10 cellular contexts compared by ENCODE assay signal in the genomic region with DNA sequence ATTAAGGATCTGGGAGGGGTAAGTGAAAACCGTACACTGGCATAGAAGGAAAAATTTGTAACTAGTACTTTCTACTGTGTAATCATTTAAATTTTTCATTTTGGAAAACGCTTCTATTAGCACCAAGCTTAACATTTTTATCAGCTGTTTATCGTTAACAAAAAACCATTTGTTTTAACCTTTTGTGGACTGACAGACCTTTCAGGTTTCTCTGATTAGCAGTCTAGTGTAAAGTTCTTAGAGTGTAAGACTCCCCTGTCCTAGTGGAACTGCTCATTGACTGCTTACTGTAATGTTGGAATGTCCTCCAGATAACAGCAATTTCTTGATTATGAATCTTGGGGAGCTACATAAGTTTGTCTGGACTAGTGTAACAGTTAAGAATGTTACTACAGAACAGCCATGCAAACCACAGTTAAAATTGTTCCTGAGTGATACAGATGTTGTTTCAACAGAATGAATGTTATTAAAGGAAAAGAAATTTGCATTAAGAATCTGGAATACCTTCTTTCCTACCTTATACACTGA. TPM values are rescaled to one million over a fixed set of nuclear protein-coding genes. Genes with fewer than 3 reads are reported as not detected.
DNase-seq lines count a peak whose midpoint lies in the region; ATAC-seq and TF ChIP-seq lines count a peak whose summit lies in the region.
"Had no signal": no experiment of that assay in that cellular context is flagged by ENCODE, and none has a peak within 500 bp of the region (broad histone marks: within the 10 kb centered on the region; RNA-seq: fewer than 3 reads in every experiment).

No MANE protein-coding gene starts in this region.

- CTCF ChIA-PET in AG04449 (lab: Yijun Ruan, JAX), result interaction anchor here (1.2 kb wide), 1 partner anchor 9 kb away, joined by 6 read pairs; no protein-coding TSS in a partner anchor

- H2AFZ ChIP-seq in GM23338, result no peak overlapping the region

- no peaks in the 10 kb centered on the region for H3K9me2 ChIP-seq in GM23338 (ENCODE audit: insufficient read depth)

- peaks cover 19% of the 10 kb centered on the region for H3K4me1 ChIP-seq in GM23338 (ENCODE audit: insufficient read depth)
- peaks cover 0 to 46% (median 22%) of the 10 kb centered on the region in 4 donors for H3K4me1 ChIP-seq in stomach
- peaks cover 20 to 29% (median 25%) of the 10 kb centered on the region in 4 donors for H3K4me1 ChIP-seq in esophagus muscularis mucosa

- H3K27me3 ChIP-seq in GM23338 (ENCODE audit: insufficient read depth) (no peaks in the 10 kb centered on the region), WERI-Rb-1 (ENCODE audit: insufficient read depth, low read depth, severe bottlenecking) (no peaks in the 10 kb centered on the region), stomach (no peaks in the 10 kb centered on the region), esophagus muscularis mucosa (no peaks in the 10 kb centered on the region)
- H3K27me3 ChIP-seq: dorsolateral prefrontal cortex had no signal

- peak overlapping the region; percentile 78 for H3K4me3 Mint-ChIP-seq in GM23338

- no peaks in the 10 kb centered on the region for H3K9me3 Mint-ChIP-seq in GM23338

- H3F3A ChIP-seq in GM23338 (replicated peaks; ENCODE audit: low read depth), result peaks cover 6% of the 10 kb centered on the region; the same call in 1 of the 2 replicates

- TF ChIP-seq POLR2A in stomach (IDR thresholded peaks at IDR 0.05) (no peak), esophagus muscularis mucosa (IDR thresholded peaks at IDR 0.05; ENCODE audit: low read depth) (no peak)

- no peak overlapping the region for H3K27ac Mint-ChIP-seq in GM23338

- no peak for DNase-seq in AG04449 (ENCODE audit: low read depth, low spot score)
- DNase-seq in GM23338 (ENCODE audit: low spot score), result no peak
- DNase-seq in WERI-Rb-1, result no peak
- peak in 1 of 2 donors; percentile 25 for DNase-seq in foreskin fibroblast
- no peak for DNase-seq in stomach
- no peak for DNase-seq in esophagus muscularis mucosa (ENCODE audit: extremely low spot score)
- DNase-seq: dorsolateral prefrontal cortex, Kasumi-1 had no signal

- WGBS in stomach, 5 donors, result 32 to 46% (median 39%) methylated on average over 3 of the region's 3 CpGs
- WGBS in esophagus muscularis mucosa, result 63% methylated on average over 3 of the region's 3 CpGs

- TF ChIP-seq EP300 in stomach (IDR thresholded peaks at IDR 0.05), result no peak
- TF ChIP-seq EP300 in esophagus muscularis mucosa (IDR thresholded peaks at IDR 0.05), result no peak

- peaks cover 3% of the 10 kb centered on the region for H3K27me3 Mint-ChIP-seq in GM23338 (ENCODE audit: insufficient read depth, low read depth, poor library complexity)

- peaks cover 44% of the 10 kb centered on the region for H3K36me3 Mint-ChIP-seq in GM23338 (ENCODE audit: low read depth)

- H3K36me3 ChIP-seq in GM23338 (ENCODE audit: insufficient read depth), result peaks cover 28% of the 10 kb centered on the region
- peaks cover 59% of the 10 kb centered on the region for H3K36me3 ChIP-seq in WERI-Rb-1
- H3K36me3 ChIP-seq in stomach, result no peaks in the 10 kb centered on the region
- H3K36me3 ChIP-seq in esophagus muscularis mucosa, result no peaks in the 10 kb centered on the region

- H3K27ac ChIP-seq in GM23338 (ENCODE audit: low read depth), result no peak overlapping the region
- no peak overlapping the region for H3K27ac ChIP-seq in WERI-Rb-1
- H3K27ac ChIP-seq in stomach, result no peak overlapping the region
- H3K27ac ChIP-seq in esophagus muscularis mucosa (replicated peaks in 1 of 4), result no peak overlapping the region

- peak overlapping the region; percentile 89 for H3K4me2 ChIP-seq in GM23338

- H3K79me2 ChIP-seq in GM23338 (replicated peaks; ENCODE audit: insufficient read depth), result peaks cover 86% of the 10 kb centered on the region

- no peak for ATAC-seq in GM23338
- ATAC-seq in HG02642 (IDR thresholded peaks at IDR 0.05; ENCODE audit: poor library complexity, unreplicated experiment), result no peak
- ATAC-seq in HG03175 (IDR thresholded peaks at IDR 0.05; ENCODE audit: unreplicated experiment), result no peak

- H3K4me3 ChIP-seq in AG04449 (ENCODE audit: low read depth, low read length) (peak overlapping the region; percentile 77), GM23338 (peak overlapping the region; percentile 70), WERI-Rb-1 (ENCODE audit: low read depth, low read length) (peak overlapping the region; percentile 99), foreskin fibroblast (ENCODE audit: low read depth in 1 of 2, low read length in 2 of 2) (peak overlapping the region; percentile 69 to 79), stomach (no peak overlapping the region), esophagus muscularis mucosa (no peak overlapping the region)

- H3K9me3 ChIP-seq in WERI-Rb-1 (ENCODE audit: severe bottlenecking) (no peaks in the 10 kb centered on the region), stomach (no peaks in the 10 kb centered on the region), esophagus muscularis mucosa (no peaks in the 10 kb centered on the region)

- POLR2A ChIA-PET in AG04449 (lab: Yijun Ruan, JAX), result no interaction called here

- intact Hi-C loops in stomach (cut with DNase I; ENCODE audit: low total_unique reads) (no loop called here), esophagus muscularis mucosa (cut with DNase I) (loop anchor here (10.0 kb wide), 1 partner anchor 253 kb away; a partner anchor contains a TSS)

- TF ChIP-seq CTCF in AG04449 (IDR thresholded peaks at IDR 0.05; ENCODE audit: insufficient read depth, low read length, missing control alignments) (no peak), GM23338 (conservative IDR thresholded peaks at IDR 0.05; ENCODE audit: low read depth in 2 of 2) (no peak), WERI-Rb-1 (IDR thresholded peaks at IDR 0.05; ENCODE audit: low read depth, low read length) (no peak), foreskin fibroblast (IDR thresholded peaks at IDR 0.05; ENCODE audit: low read depth, low read length) (no peak), stomach (IDR thresholded peaks at IDR 0.05) (no peak), esophagus muscularis mucosa (IDR thresholded peaks at IDR 0.05) (no peak)

- peaks cover 7% of the 10 kb centered on the region for H4K20me1 ChIP-seq in GM23338 (replicated peaks; ENCODE audit: insufficient read depth)

- H3K4me1 Mint-ChIP-seq in GM23338, result peaks cover 20% of the 10 kb centered on the region

TF ChIP-seq in GM23338, 12 proteins besides CTCF, POLR2A, EP300 and RAD21 (continues in another document):
- TF ChIP-seq, protein P1, sequence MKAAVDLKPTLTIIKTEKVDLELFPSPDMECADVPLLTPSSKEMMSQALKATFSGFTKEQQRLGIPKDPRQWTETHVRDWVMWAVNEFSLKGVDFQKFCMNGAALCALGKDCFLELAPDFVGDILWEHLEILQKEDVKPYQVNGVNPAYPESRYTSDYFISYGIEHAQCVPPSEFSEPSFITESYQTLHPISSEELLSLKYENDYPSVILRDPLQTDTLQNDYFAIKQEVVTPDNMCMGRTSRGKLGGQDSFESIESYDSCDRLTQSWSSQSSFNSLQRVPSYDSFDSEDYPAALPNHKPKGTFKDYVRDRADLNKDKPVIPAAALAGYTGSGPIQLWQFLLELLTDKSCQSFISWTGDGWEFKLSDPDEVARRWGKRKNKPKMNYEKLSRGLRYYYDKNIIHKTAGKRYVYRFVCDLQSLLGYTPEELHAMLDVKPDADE (IDR thresholded peaks at IDR 0.05), result no peak
- TF ChIP-seq JUNB (IDR thresholded peaks at IDR 0.05; ENCODE audit: unreplicated experiment) (no peak), POLR2AphosphoS5 (IDR thresholded peaks at IDR 0.05; ENCODE audit: low read depth) (no peak), NANOG (IDR thresholded peaks at IDR 0.05; ENCODE audit: borderline replicate concordance) (no peak), ZNF114 (CRISPR knock-in tag; IDR thresholded peaks at IDR 0.05) (no peak), EZH2phosphoT487 (IDR thresholded peaks at IDR 0.05; ENCODE audit: unreplicated experiment) (no peak)
- TF ChIP-seq, protein P2, sequence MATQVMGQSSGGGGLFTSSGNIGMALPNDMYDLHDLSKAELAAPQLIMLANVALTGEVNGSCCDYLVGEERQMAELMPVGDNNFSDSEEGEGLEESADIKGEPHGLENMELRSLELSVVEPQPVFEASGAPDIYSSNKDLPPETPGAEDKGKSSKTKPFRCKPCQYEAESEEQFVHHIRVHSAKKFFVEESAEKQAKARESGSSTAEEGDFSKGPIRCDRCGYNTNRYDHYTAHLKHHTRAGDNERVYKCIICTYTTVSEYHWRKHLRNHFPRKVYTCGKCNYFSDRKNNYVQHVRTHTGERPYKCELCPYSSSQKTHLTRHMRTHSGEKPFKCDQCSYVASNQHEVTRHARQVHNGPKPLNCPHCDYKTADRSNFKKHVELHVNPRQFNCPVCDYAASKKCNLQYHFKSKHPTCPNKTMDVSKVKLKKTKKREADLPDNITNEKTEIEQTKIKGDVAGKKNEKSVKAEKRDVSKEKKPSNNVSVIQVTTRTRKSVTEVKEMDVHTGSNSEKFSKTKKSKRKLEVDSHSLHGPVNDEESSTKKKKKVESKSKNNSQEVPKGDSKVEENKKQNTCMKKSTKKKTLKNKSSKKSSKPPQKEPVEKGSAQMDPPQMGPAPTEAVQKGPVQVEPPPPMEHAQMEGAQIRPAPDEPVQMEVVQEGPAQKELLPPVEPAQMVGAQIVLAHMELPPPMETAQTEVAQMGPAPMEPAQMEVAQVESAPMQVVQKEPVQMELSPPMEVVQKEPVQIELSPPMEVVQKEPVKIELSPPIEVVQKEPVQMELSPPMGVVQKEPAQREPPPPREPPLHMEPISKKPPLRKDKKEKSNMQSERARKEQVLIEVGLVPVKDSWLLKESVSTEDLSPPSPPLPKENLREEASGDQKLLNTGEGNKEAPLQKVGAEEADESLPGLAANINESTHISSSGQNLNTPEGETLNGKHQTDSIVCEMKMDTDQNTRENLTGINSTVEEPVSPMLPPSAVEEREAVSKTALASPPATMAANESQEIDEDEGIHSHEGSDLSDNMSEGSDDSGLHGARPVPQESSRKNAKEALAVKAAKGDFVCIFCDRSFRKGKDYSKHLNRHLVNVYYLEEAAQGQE (IDR thresholded peaks at IDR 0.05; ENCODE audit: unreplicated experiment), result no peak

RNA-seq across cellular contexts. Expression of a gene that starts 2.0 kb away (rescaled TPM):
- total RNA-seq in GM23338 (2014; rRNA removed; shearing (Covaris generic)), result 62.6 and 67.4 TPM in 2 replicates
- polyA plus RNA-seq in GM23338 (2016; fragmentation: Nextera tagmentation; extraction: Ambion mirVana) (77.2 and 91.5 TPM in 2 replicates), stomach (1 to 10 TPM; 4.1 to 6.6 (median 5.9) TPM)
- total RNA-seq in stomach (10 to 100 TPM in 4 of 5 donors, 1 to 10 TPM in 1; 2.0 to 29.9 (median 12.0) TPM), esophagus muscularis mucosa (1 to 10 TPM; 3.3 to 9.8 (median 6.2) TPM)

RNA-seq across cellular contexts. Expression of a gene that starts 2.1 kb away (rescaled TPM):
- 15.7 and 30.7 TPM in 2 replicates for total RNA-seq in GM23338 (2014; rRNA removed; shearing (Covaris generic))
- 4.6 and 8.4 TPM in 2 replicates for polyA plus RNA-seq in GM23338 (2016; fragmentation: Nextera tagmentation; extraction: Ambion mirVana)
- total RNA-seq in stomach, result 10 to 100 TPM in 2 of 5 donors, 1 to 10 TPM in 2, not detected in 1; 6.4 to 22.0 (median 11.5) TPM
- polyA plus RNA-seq in stomach, result 1 to 10 TPM; 3.5 to 8.1 (median 6.5) TPM
- total RNA-seq in esophagus muscularis mucosa, result 10 to 100 TPM in 2 of 4 donors, 1 to 10 TPM in 2; 9.1 to 17.4 (median 11.2) TPM

RNA-seq across cellular contexts. Expression of a gene that starts 55.8 kb away (rescaled TPM):
- total RNA-seq in GM23338 (2014; rRNA removed; shearing (Covaris generic)), result 17.6 and 18.7 TPM in 2 replicates
- polyA plus RNA-seq in GM23338 (2016; fragmentation: Nextera tagmentation; extraction: Ambion mirVana) (2.7 and 2.8 TPM in 2 replicates), stomach (under 1 TPM; 0.06 to 0.15 (median 0.15) TPM)
- total RNA-seq in stomach (10 to 100 TPM in 2 of 5 donors, 1 to 10 TPM in 1, under 1 TPM in 1, not detected in 1; 0.29 to 16.8 (median 5.9) TPM), esophagus muscularis mucosa (1 to 10 TPM; 1.0 to 3.3 (median 1.9) TPM)

Comparison
In these comparisons a context has a peak if more than half of its experiments do, and no peak if none do; other contexts are left out.
1. H3K4me3 ChIP-seq: peak in AG04449 (single experiment), GM23338 (single experiment), WERI-Rb-1 (single experiment) and foreskin fibroblast (2 of 2); none in stomach (0 of 4) and esophagus muscularis mucosa (0 of 4).